Comparison of ENCODE assay signal across 8 cellular contexts in genomic region chr6:84033523-84034451, GRCh38. TPM values are rescaled to one million over a fixed set of nuclear protein-coding genes. Genes with fewer than 3 reads are reported as not detected.
A peak's percentile ranks its signal among the peaks of the same experiment; 100 is the strongest.
DNase-seq lines count a peak whose midpoint lies in the region; ATAC-seq, FAIRE-seq and TF ChIP-seq lines count a peak whose summit lies in the region.

TSS of gene MRAP2 (plus strand) at chr6:84033772. CDS start at chr6:84055319, 21,547 bp downstream.

- no peaks in the 10 kb centered on the region for H3K9me1 ChIP-seq in keratinocyte (ENCODE audit: control insufficient read depth, extremely low read depth, insufficient read depth, low read length)

- H4K20me1 ChIP-seq in GM12878 (ENCODE audit: control insufficient read depth, insufficient read depth) (no peaks in the 10 kb centered on the region), keratinocyte (ENCODE audit: control insufficient read depth, extremely low read depth, insufficient read depth, low read length) (no peaks in the 10 kb centered on the region)

- TF ChIP-seq RAD21 in GM12878 (IDR thresholded peaks at IDR 0.05; ENCODE audit: insufficient read depth, low read depth, low read length), result no peak

- peaks cover 3% of the 10 kb centered on the region for H3K9me3 Mint-ChIP-seq in stimulated activated memory B cell treated with anti-CD40 and anti-IgM and Interleukin-4, amounts not matched to agents 10 μg/mL and 1 μg/mL and 100 μg/mL, for 72 hours

- ATAC-seq in GM18868 (IDR thresholded peaks at IDR 0.05; ENCODE audit: unreplicated experiment) (peak; percentile 71), GM12878 (peak; percentile 83), GM21737 (IDR thresholded peaks at IDR 0.05; ENCODE audit: unreplicated experiment) (no peak)
- ATAC-seq in stimulated activated memory B cell treated with anti-CD40 and anti-IgM and Interleukin-4, amounts not matched to agents 10 μg/mL and 1 μg/mL and 100 μg/mL, for 72 hours, result peak; percentile 50

- H3K4me2 ChIP-seq in GM12878 (ENCODE audit: control insufficient read depth, insufficient read depth) (peak within 1 kb of the TSS; percentile 38; the same call in 1 of the 2 replicates), keratinocyte (ENCODE audit: control insufficient read depth, extremely low read depth, insufficient read depth, low read depth, low read length) (peak within 1 kb of the TSS; percentile 89)

- intact Hi-C loops in GM12878 (cut with micrococcal nuclease; ENCODE audit: unreplicated experiment), result no loop called here

- H3K27me3 ChIP-seq in ACC112 (ENCODE audit: insufficient read depth, low read length) (peaks cover 21% of the 10 kb centered on the region), GM12878 (replicated peaks in 1 of 2; ENCODE audit: control insufficient read depth in 2 of 2, insufficient read depth in 2 of 2, low read length in 1 of 2) (peaks cover 2 to 3% of the 10 kb centered on the region in 2 experiments), keratinocyte (ENCODE audit: control insufficient read depth, extremely low read depth, insufficient read depth, low read length) (peaks cover 4% of the 10 kb centered on the region)

- CTCF ChIA-PET in GM12878 (lab: Yijun Ruan, JAX), result no interaction called here

- H2AFZ ChIP-seq in ACC112 (ENCODE audit: low read length, unreplicated experiment), result peak within 1 kb of the TSS; percentile 83
- H2AFZ ChIP-seq in GM12878 (ENCODE audit: control insufficient read depth, low read depth, low read length), result no peak within 1 kb of the TSS
- peak within 1 kb of the TSS; percentile 82 for H2AFZ ChIP-seq in keratinocyte (ENCODE audit: control insufficient read depth, low read length)

- H3K4me1 Mint-ChIP-seq in stimulated activated memory B cell treated with anti-CD40 and anti-IgM and Interleukin-4, amounts not matched to agents 10 μg/mL and 1 μg/mL and 100 μg/mL, for 72 hours, result peaks cover 11% of the 10 kb centered on the region

- H3K79me2 ChIP-seq in ACC112 (ENCODE audit: control insufficient read depth, insufficient read depth, low read length, unreplicated experiment) (no peaks in the 10 kb centered on the region), GM12878 (ENCODE audit: control insufficient read depth, insufficient read depth, low read length) (no peaks in the 10 kb centered on the region), keratinocyte (ENCODE audit: control insufficient read depth, insufficient read depth, low read length) (no peaks in the 10 kb centered on the region)

- TF ChIP-seq POLR2A in NB4 (IDR thresholded peaks at IDR 0.05; ENCODE audit: extremely low read depth, insufficient read length) (no peak), GM12878 (IDR thresholded peaks at IDR 0.05; ENCODE audit: low read depth, low read length) (no peak)

- no TSS peak for BruUV-seq in GM12878 (replicated peaks; lab: Mats Ljungman, UMichigan)

- FAIRE-seq in GM12878 (lab: Jason Lieb, UNC) (no peak), keratinocyte (lab: Jason Lieb, UNC) (no peak)

- SMC1A ChIA-PET in GM12878 (lab: Charles Lee; ENCODE audit: uncharacterized antibody, unreplicated experiment), result no interaction called here

- POLR2A ChIA-PET in GM12878 (lab: Charles Lee), result no interaction called here

- no peaks in the 10 kb centered on the region for H3K4me1 ChIP-seq in ACC112 (ENCODE audit: control insufficient read depth, insufficient read depth, low read length, unreplicated experiment)
- no peaks in the 10 kb centered on the region for H3K4me1 ChIP-seq in GM12878 (ENCODE audit: control insufficient read depth, insufficient read depth, low read length)
- peaks cover 7% of the 10 kb centered on the region for H3K4me1 ChIP-seq in keratinocyte (ENCODE audit: control insufficient read depth, extremely low read depth, insufficient read depth, low read length)

- RAD21 ChIA-PET in GM12878 (lab: Charles Lee; ENCODE audit: unreplicated experiment), result no interaction called here

- WGBS in GM12878 (ENCODE audit: insufficient coverage, insufficient replicate concordance, low lambda C conversion rate, missing lambda C conversion rate), result 22% methylated on average over 55 of the region's 78 CpGs

- dilution Hi-C loops in keratinocyte (cut with MboI; ENCODE audit: extremely low pct_ligation_motif_present, low sequenced_read_pairs), result no loop called here

- H3K9me3 ChIP-seq in GM12878 (replicated peaks; ENCODE audit: control insufficient read depth, insufficient read depth, low read length) (no peaks in the 10 kb centered on the region; the same call in 1 of the 3 replicates), keratinocyte (ENCODE audit: control insufficient read depth, low read depth, low read length) (no peaks in the 10 kb centered on the region)

- H3K36me3 ChIP-seq in ACC112 (ENCODE audit: insufficient read depth, low read length) (no peaks in the 10 kb centered on the region), GM12878 (ENCODE audit: control insufficient read depth in 2 of 2, insufficient read depth in 2 of 2, low read length in 1 of 2) (no peaks in the 10 kb centered on the region), keratinocyte (ENCODE audit: control insufficient read depth in 2 of 2, extremely low read depth in 1 of 2, insufficient read depth in 2 of 2, low read length in 2 of 2) (no peaks in the 10 kb centered on the region)

- no peak within 1 kb of the TSS for H3K27ac ChIP-seq in ACC112 (ENCODE audit: low read depth, low read length)
- no peak within 1 kb of the TSS for H3K27ac ChIP-seq in GM12878 (ENCODE audit: control insufficient read depth, insufficient read depth)
- no peak within 1 kb of the TSS for H3K27ac ChIP-seq in keratinocyte (ENCODE audit: control insufficient read depth, insufficient read depth, low read length)

- peaks cover 54% of the 10 kb centered on the region for H3K27me3 Mint-ChIP-seq in stimulated activated memory B cell treated with anti-CD40 and anti-IgM and Interleukin-4, amounts not matched to agents 10 μg/mL and 1 μg/mL and 100 μg/mL, for 72 hours

- H3K27ac Mint-ChIP-seq in stimulated activated memory B cell treated with anti-CD40 and anti-IgM and Interleukin-4, amounts not matched to agents 10 μg/mL and 1 μg/mL and 100 μg/mL, for 72 hours, result no peak within 1 kb of the TSS

- H3K4me3 Mint-ChIP-seq in stimulated activated memory B cell treated with anti-CD40 and anti-IgM and Interleukin-4, amounts not matched to agents 10 μg/mL and 1 μg/mL and 100 μg/mL, for 72 hours, result peak within 1 kb of the TSS; percentile 36

- H3K4me3 ChIP-seq in ACC112 (ENCODE audit: low read depth, low read length) (peak within 1 kb of the TSS; percentile 77), NB4 (ENCODE audit: low read depth, low read length) (no peak within 1 kb of the TSS), GM12878 (no peak within 1 kb of the TSS), keratinocyte (ENCODE audit: control insufficient read depth in 2 of 3, extremely low read depth in 1 of 3, insufficient read depth in 2 of 3, low read depth in 1 of 3, low read length in 3 of 3) (peak within 1 kb of the TSS; percentile 54 to 77 (median 67))

- peak; percentile 33 for DNase-seq in NB4 (ENCODE audit: low read depth)
- no peak for DNase-seq in GM12878 (ENCODE audit: low read depth, low spot score)
- DNase-seq in keratinocyte (ENCODE audit: low read depth, low spot score), result no peak
- DNase-seq in NOMO-1 treated with DMSO at 0.1 percent for 48 hours (lab: John Stamatoyannopoulos, UW; ENCODE audit: unreplicated experiment), result no peak

- TF ChIP-seq EP300 in GM12878 (IDR thresholded peaks at IDR 0.05; ENCODE audit: borderline replicate concordance in 1 of 2, control insufficient read depth in 1 of 2, low read depth in 2 of 2, low read length in 2 of 2), result no peak

- no peaks in the 10 kb centered on the region for H3K36me3 Mint-ChIP-seq in stimulated activated memory B cell treated with anti-CD40 and anti-IgM and Interleukin-4, amounts not matched to agents 10 μg/mL and 1 μg/mL and 100 μg/mL, for 72 hours

- in situ Hi-C loops in GM12878 (cut with MboI), result no loop called here

- no peak within 1 kb of the TSS for H3K9ac ChIP-seq in GM12878 (ENCODE audit: control insufficient read depth, insufficient read depth, low read length)
- H3K9ac ChIP-seq in keratinocyte (ENCODE audit: control insufficient read depth, extremely low read depth, insufficient read depth, low read length), result peak within 1 kb of the TSS; percentile 50

- no peak for TF ChIP-seq CTCF in NB4 (IDR thresholded peaks at IDR 0.05; ENCODE audit: low read depth, low read length)
- TF ChIP-seq CTCF in GM12878 (IDR thresholded peaks at IDR 0.05 in 2 of 3, conservative IDR thresholded peaks at IDR 0.05 in 1 of 3; ENCODE audit: control insufficient read depth in 2 of 3, extremely low read depth in 1 of 3, insufficient read depth in 1 of 3, low read depth in 3 of 3, low read length in 3 of 3), result no peak
- no peak for TF ChIP-seq CTCF in keratinocyte (optimal IDR thresholded peaks at IDR 0.05 in 1 of 3, IDR thresholded peaks at IDR 0.05 in 1 of 3, conservative IDR thresholded peaks at IDR 0.05 in 1 of 3; ENCODE audit: extremely low read depth in 1 of 3, insufficient read depth in 2 of 3, low read length in 3 of 3)

TF ChIP-seq in GM12878, 131 proteins besides CTCF, POLR2A, EP300 and RAD21 (continues in another document):
- no peak for TF ChIP-seq ZNF622 (IDR thresholded peaks at IDR 0.05)

RNA-seq across cellular contexts. Expression of gene MRAP2, which starts in this region (rescaled TPM):
- not detected in 2 replicates for total RNA-seq in GM12878 (2013; cell fraction: nucleolus; rRNA removed)
- total RNA-seq in GM12878 (2014; rRNA removed) (not detected in 2 replicates), GM12878 (2014; rRNA removed; fragmentation: Illumina TruSeq; extraction: Trizol) (not detected in 2 replicates), GM12878 (2021) (not detected in 2 replicates)
- polyA plus RNA-seq in GM12878 (2011; ENCODE audit: low read depth), result not detected
- polyA plus RNA-seq in GM12878 (2011; rRNA removed) (not detected in 2 replicates), GM12878 (2014; fragmentation: Illumina TruSeq; extraction: Trizol) (not detected in 2 replicates), GM12878 (2014; fragmentation: Nextera tagmentation; extraction: Ambion mirVana) (not detected), GM12878 (2014; rRNA removed) (not detected in 2 replicates), GM12878 (2016; fragmentation: Nextera tagmentation; extraction: Ambion mirVana) (not detected), keratinocyte (2.4 to 4.1 TPM (median 3.0 TPM) in 3 replicates)
- polyA plus RNA-seq in GM12878 (2011; cell fraction: cytosol; rRNA removed), result 0.03 TPM in 1 of 2 replicates, not detected in the other
- not detected in 2 replicates for polyA plus RNA-seq in GM12878 (2011; cell fraction: nucleus; rRNA removed)
- polyA plus RNA-seq in GM12878 (2012), result not detected in 2 replicates
- polyA minus RNA-seq in GM12878 (2011; rRNA and poly(A)+ RNA removed), result not detected in 2 replicates
- polyA minus RNA-seq in GM12878 (2011; cell fraction: cytosol; rRNA and poly(A)+ RNA removed), result not detected in 2 replicates
- not detected in 2 replicates for polyA minus RNA-seq in GM12878 (2011; cell fraction: nucleus; rRNA and poly(A)+ RNA removed)
- 0.12 TPM for polyA plus RNA-seq in keratinocyte (2011; ENCODE audit: low read depth)
- polyA plus RNA-seq in keratinocyte (2011; cell fraction: cytosol; rRNA removed), result 3.3 and 6.2 TPM in 2 replicates
- polyA plus RNA-seq in keratinocyte (2011; cell fraction: nucleus; rRNA removed), result 2.6 and 2.8 TPM in 2 replicates
- polyA plus RNA-seq in keratinocyte (2012; ENCODE audit: low replicate concordance), result 0.37 and 1.8 TPM in 2 replicates
- 0.62 to 3.6 TPM (median 3.1 TPM) in 3 replicates for polyA minus RNA-seq in keratinocyte
- polyA minus RNA-seq in keratinocyte (2011; cell fraction: cytosol; rRNA and poly(A)+ RNA removed), result 2.1 TPM
- 0.74 and 1.5 TPM in 2 replicates for polyA minus RNA-seq in keratinocyte (2011; cell fraction: nucleus; rRNA and poly(A)+ RNA removed)

Comparison
In these comparisons a context has a peak if more than half of its experiments do, and no peak if none do; other contexts are left out.
1. Peak in ATAC-seq and H3K4me2 ChIP-seq in GM12878; RNA of the gene not detected or under 1 TPM.
2. H3K4me3 ChIP-seq: peak in ACC112 (single experiment) and keratinocyte (3 of 3); none in NB4 (single experiment) and GM12878 (single experiment).